1 cellular context compared by ENCODE assay signal in the genomic region with DNA sequence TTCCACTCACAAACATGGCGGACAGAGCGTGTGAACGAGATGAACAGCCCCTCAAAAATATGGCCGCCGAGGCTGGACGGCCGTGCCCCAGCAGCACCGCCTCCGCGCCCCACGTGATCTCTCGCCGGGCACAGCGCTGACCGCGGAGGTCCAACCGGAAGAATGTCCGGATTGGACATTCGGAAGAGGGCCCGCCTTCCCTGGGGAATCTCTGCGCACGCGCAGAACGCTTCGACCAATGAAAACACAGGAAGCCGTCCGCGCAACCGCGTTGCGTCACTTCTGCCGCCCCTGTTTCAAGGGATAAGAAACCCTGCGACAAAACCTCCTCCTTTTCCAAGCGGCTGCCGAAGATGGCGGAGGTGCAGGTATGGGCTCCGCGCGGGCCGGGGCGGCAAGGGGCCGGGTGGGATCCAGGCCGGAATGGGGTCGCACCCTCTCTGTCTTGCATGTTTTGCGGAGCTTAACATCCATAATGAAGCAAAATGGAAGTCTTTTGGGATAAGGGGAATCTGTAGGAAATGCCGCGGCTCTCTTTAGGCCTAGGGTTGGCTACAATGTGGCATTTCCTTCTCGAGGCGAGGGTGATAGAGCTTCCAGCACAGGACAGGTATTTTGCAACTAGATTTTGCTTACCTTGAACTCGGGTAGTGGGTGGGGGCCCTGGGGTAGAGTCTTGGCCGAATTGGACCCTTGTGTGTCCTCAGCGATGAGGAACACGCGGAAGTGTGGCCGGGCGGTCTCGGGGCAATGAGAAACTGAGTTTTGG.
TF ChIP-seq lines count a peak whose summit lies in the region.

A gene (plus strand): TSS at position 332 of the 769 bp plus-strand sequence. CDS start 22 bp downstream, at position 354.

TF ChIP-seq in K562, 482 proteins besides CTCF, POLR2A, EP300 and RAD21 (continued from another document and continues in another):
- TF ChIP-seq, protein P1, sequence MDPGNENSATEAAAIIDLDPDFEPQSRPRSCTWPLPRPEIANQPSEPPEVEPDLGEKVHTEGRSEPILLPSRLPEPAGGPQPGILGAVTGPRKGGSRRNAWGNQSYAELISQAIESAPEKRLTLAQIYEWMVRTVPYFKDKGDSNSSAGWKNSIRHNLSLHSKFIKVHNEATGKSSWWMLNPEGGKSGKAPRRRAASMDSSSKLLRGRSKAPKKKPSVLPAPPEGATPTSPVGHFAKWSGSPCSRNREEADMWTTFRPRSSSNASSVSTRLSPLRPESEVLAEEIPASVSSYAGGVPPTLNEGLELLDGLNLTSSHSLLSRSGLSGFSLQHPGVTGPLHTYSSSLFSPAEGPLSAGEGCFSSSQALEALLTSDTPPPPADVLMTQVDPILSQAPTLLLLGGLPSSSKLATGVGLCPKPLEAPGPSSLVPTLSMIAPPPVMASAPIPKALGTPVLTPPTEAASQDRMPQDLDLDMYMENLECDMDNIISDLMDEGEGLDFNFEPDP (CRISPR knock-in tag; IDR thresholded peaks at IDR 0.05), result no peak
- peak; percentile 92 for TF ChIP-seq POLR2AphosphoS2 (IDR thresholded peaks at IDR 0.05; ENCODE audit: low read length)
- peak; percentile 99 for TF ChIP-seq NRF1 (conservative IDR thresholded peaks at IDR 0.05 in 1 of 2, IDR thresholded peaks at IDR 0.05 in 1 of 2)
- TF ChIP-seq ZNF717 (CRISPR knock-in tag; IDR thresholded peaks at IDR 0.05), result no peak
- no peak for TF ChIP-seq ZNF551 (CRISPR knock-in tag; IDR thresholded peaks at IDR 0.05)
- TF ChIP-seq, protein P2, sequence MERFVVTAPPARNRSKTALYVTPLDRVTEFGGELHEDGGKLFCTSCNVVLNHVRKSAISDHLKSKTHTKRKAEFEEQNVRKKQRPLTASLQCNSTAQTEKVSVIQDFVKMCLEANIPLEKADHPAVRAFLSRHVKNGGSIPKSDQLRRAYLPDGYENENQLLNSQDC (CRISPR knock-in tag; IDR thresholded peaks at IDR 0.05), result no peak
- TF ChIP-seq RBM39 (optimal IDR thresholded peaks at IDR 0.05; ENCODE audit: low read depth, low read length), result peak; percentile 95
- TF ChIP-seq CHD2 (IDR thresholded peaks at IDR 0.05; ENCODE audit: low read depth, low read length), result peak; percentile 73
- peak; percentile 84; the same call in 1 of the 2 replicates for TF ChIP-seq NCOR1 (IDR thresholded peaks at IDR 0.05)
- TF ChIP-seq PHF8 (IDR thresholded peaks at IDR 0.05; ENCODE audit: borderline replicate concordance, low read length), result peak; percentile 98
- no peak for TF ChIP-seq CHD4 (IDR thresholded peaks at IDR 0.05; ENCODE audit: insufficient read depth, insufficient replicate concordance, low read depth, low read length, poor library complexity, severe bottlenecking)
- TF ChIP-seq, protein P3, sequence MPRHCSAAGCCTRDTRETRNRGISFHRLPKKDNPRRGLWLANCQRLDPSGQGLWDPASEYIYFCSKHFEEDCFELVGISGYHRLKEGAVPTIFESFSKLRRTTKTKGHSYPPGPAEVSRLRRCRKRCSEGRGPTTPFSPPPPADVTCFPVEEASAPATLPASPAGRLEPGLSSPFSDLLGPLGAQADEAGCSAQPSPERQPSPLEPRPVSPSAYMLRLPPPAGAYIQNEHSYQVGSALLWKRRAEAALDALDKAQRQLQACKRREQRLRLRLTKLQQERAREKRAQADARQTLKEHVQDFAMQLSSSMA (CRISPR knock-in tag; IDR thresholded peaks at IDR 0.05), result no peak
- TF ChIP-seq MTA1 (IDR thresholded peaks at IDR 0.05; ENCODE audit: borderline replicate concordance), result peak; percentile 93
- TF ChIP-seq ZC3H8 (IDR thresholded peaks at IDR 0.05), result no peak
- TF ChIP-seq POU5F1 (IDR thresholded peaks at IDR 0.05; ENCODE audit: borderline replicate concordance, low read depth, low read length, partially characterized antibody), result peak; percentile 21
- TF ChIP-seq SRSF7 (optimal IDR thresholded peaks at IDR 0.05; ENCODE audit: low read depth, low read length), result no peak
- TF ChIP-seq, protein P4, sequence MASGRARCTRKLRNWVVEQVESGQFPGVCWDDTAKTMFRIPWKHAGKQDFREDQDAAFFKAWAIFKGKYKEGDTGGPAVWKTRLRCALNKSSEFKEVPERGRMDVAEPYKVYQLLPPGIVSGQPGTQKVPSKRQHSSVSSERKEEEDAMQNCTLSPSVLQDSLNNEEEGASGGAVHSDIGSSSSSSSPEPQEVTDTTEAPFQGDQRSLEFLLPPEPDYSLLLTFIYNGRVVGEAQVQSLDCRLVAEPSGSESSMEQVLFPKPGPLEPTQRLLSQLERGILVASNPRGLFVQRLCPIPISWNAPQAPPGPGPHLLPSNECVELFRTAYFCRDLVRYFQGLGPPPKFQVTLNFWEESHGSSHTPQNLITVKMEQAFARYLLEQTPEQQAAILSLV (tag; IDR thresholded peaks at IDR 0.05), result peak; percentile 77
- TF ChIP-seq TSC22D4 (tag; IDR thresholded peaks at IDR 0.05), result no peak
- TF ChIP-seq, protein P5, sequence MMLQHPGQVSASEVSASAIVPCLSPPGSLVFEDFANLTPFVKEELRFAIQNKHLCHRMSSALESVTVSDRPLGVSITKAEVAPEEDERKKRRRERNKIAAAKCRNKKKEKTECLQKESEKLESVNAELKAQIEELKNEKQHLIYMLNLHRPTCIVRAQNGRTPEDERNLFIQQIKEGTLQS (IDR thresholded peaks at IDR 0.05), result peak; percentile 98
- TF ChIP-seq, protein P5 (CRISPR knock-in tag; conservative IDR thresholded peaks at IDR 0.05), result peak; percentile 94; the same call in 1 of the 2 replicates
- no peak for TF ChIP-seq POLR3G (IDR thresholded peaks at IDR 0.05; ENCODE audit: extremely low read depth, insufficient read length, insufficient replicate concordance)
- TF ChIP-seq NFE2 (IDR thresholded peaks at IDR 0.05; ENCODE audit: low read depth), result no peak
- TF ChIP-seq HNRNPH1 (optimal IDR thresholded peaks at IDR 0.05; ENCODE audit: low read depth, low read length), result no peak
- TF ChIP-seq SIRT6 (IDR thresholded peaks at IDR 0.05; ENCODE audit: low read depth, low read length), result peak; percentile 18
- no peak for TF ChIP-seq FOXP1 (CRISPR knock-in tag; IDR thresholded peaks at IDR 0.05)
- TF ChIP-seq HDAC3 (IDR thresholded peaks at IDR 0.05; ENCODE audit: borderline replicate concordance, partially characterized antibody), result no peak
- peak in 1 of 2 experiments; percentile 96; a peak in 2 of 4 replicates for TF ChIP-seq CSDE1 (IDR thresholded peaks at IDR 0.05)
- TF ChIP-seq ZNF12 (CRISPR knock-in tag; IDR thresholded peaks at IDR 0.05), result no peak
- no peak for TF ChIP-seq NCOA4 (IDR thresholded peaks at IDR 0.05; ENCODE audit: partially characterized antibody)
- TF ChIP-seq NR2C1 (IDR thresholded peaks at IDR 0.05), result peak; percentile 84
- no peak for TF ChIP-seq NR2C1 (tag; IDR thresholded peaks at IDR 0.05)
- TF ChIP-seq BMI1 (IDR thresholded peaks at IDR 0.05; ENCODE audit: low read length), result no peak
- TF ChIP-seq FOXA3 (CRISPR knock-in tag; conservative IDR thresholded peaks at IDR 0.05 in 1 of 2, IDR thresholded peaks at IDR 0.05 in 1 of 2), result no peak
- peak; percentile 69 for TF ChIP-seq SIN3B (IDR thresholded peaks at IDR 0.05; ENCODE audit: low read depth)
- TF ChIP-seq POLR2B (IDR thresholded peaks at IDR 0.05; ENCODE audit: low read depth, partially characterized antibody), result peak; percentile 99
- TF ChIP-seq RBM14 (IDR thresholded peaks at IDR 0.05; ENCODE audit: borderline replicate concordance, insufficient read depth, low read depth, low read length), result peak; percentile 78; the same call in 1 of the 2 replicates
- TF ChIP-seq ZNF75A (CRISPR knock-in tag; IDR thresholded peaks at IDR 0.05), result no peak
- TF ChIP-seq PURB (CRISPR knock-in tag; IDR thresholded peaks at IDR 0.05; ENCODE audit: low read depth), result no peak
- TF ChIP-seq, protein P6, sequence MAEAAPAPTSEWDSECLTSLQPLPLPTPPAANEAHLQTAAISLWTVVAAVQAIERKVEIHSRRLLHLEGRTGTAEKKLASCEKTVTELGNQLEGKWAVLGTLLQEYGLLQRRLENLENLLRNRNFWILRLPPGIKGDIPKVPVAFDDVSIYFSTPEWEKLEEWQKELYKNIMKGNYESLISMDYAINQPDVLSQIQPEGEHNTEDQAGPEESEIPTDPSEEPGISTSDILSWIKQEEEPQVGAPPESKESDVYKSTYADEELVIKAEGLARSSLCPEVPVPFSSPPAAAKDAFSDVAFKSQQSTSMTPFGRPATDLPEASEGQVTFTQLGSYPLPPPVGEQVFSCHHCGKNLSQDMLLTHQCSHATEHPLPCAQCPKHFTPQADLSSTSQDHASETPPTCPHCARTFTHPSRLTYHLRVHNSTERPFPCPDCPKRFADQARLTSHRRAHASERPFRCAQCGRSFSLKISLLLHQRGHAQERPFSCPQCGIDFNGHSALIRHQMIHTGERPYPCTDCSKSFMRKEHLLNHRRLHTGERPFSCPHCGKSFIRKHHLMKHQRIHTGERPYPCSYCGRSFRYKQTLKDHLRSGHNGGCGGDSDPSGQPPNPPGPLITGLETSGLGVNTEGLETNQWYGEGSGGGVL (CRISPR knock-in tag; IDR thresholded peaks at IDR 0.05), result no peak
- TF ChIP-seq, protein P7, sequence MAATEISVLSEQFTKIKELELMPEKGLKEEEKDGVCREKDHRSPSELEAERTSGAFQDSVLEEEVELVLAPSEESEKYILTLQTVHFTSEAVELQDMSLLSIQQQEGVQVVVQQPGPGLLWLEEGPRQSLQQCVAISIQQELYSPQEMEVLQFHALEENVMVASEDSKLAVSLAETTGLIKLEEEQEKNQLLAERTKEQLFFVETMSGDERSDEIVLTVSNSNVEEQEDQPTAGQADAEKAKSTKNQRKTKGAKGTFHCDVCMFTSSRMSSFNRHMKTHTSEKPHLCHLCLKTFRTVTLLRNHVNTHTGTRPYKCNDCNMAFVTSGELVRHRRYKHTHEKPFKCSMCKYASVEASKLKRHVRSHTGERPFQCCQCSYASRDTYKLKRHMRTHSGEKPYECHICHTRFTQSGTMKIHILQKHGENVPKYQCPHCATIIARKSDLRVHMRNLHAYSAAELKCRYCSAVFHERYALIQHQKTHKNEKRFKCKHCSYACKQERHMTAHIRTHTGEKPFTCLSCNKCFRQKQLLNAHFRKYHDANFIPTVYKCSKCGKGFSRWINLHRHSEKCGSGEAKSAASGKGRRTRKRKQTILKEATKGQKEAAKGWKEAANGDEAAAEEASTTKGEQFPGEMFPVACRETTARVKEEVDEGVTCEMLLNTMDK (IDR thresholded peaks at IDR 0.05; ENCODE audit: borderline replicate concordance, insufficient read depth, low read depth, low read length, poor library complexity, severe bottlenecking), result no peak
- TF ChIP-seq HMG20B (CRISPR knock-in tag; IDR thresholded peaks at IDR 0.05), result no peak
- TF ChIP-seq ZC3H4 (CRISPR knock-in tag; IDR thresholded peaks at IDR 0.05; ENCODE audit: borderline replicate concordance), result no peak
- TF ChIP-seq ZNF24 (IDR thresholded peaks at IDR 0.05), result no peak
- TF ChIP-seq MYC (IDR thresholded peaks at IDR 0.05; ENCODE audit: low read depth, low read length), result peak; percentile 93
- TF ChIP-seq MYC (CRISPR knock-in tag; IDR thresholded peaks at IDR 0.05; ENCODE audit: borderline replicate concordance, low read depth), result peak; percentile 83; the same call in 1 of the 2 replicates
- no peak for TF ChIP-seq FOXK1 (CRISPR knock-in tag; IDR thresholded peaks at IDR 0.05; ENCODE audit: borderline replicate concordance)
- 0 out of 2 replicates have a peak, but pooled peaks have one; percentile 76 for TF ChIP-seq ZNF830 (CRISPR knock-in tag; IDR thresholded peaks at IDR 0.05)
- no peak for TF ChIP-seq MAFF (IDR thresholded peaks at IDR 0.05; ENCODE audit: low read length)
- no peak for TF ChIP-seq ESRRB (CRISPR knock-in tag; IDR thresholded peaks at IDR 0.05; ENCODE audit: borderline replicate concordance)
- TF ChIP-seq ETV6 (IDR thresholded peaks at IDR 0.05; ENCODE audit: borderline replicate concordance in 1 of 2, low read depth in 2 of 2, low read length in 1 of 2), result no peak
- TF ChIP-seq ETV6 (CRISPR knock-in tag; IDR thresholded peaks at IDR 0.05; ENCODE audit: borderline replicate concordance), result no peak; the same call in 1 of the 2 replicates
- TF ChIP-seq, protein P8, sequence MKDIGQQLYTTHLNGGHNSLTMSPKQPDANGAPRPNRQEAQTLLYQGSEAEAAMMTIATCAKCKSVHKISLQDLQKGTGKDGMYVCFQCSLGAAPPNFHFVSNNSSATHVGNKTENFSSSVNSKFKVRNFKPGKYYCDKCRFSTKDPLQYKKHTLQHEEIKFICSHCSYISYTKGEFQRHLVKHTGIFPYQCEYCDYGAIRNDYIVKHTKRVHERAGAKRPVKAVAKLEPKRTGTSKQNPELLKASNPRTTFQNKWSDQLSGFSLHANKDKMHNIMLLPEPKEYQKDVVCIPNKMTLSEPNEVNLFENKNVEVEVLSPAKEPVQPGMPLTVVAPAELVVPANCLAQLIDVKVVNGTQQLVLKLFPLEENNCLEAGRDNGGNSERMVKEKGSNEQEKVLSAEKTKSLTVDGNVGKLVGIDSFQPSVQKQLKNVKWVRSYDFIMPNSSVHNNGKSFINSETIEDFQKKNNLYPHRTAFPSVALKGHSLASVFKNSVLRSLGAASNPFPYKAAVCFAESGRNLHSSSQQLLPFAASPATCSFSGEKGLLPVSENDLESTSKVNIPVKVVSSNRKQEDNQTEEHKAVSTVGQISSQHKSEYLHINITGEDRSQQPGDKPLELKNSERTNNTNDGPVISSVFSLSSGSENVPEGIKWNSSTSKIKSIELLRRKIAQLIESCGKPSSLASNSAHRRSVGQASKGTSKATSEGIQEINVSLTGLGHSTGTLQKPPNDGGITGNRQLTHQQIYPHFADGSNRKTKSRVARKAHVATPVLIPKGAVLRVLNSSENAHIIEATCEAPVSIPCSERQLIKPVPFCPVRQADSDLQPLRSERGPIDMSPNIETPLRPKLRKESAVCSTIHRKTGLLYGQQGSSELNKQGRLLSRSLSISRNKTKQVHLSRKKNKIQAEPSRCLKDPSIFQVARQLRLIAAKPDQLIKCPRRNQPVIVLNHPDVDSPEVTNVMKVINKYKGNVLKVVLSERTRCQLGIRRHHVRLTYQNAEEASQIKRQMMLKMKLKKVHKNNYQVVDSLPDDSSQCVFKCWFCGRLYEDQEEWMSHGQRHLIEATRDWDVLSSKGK (CRISPR knock-in tag; IDR thresholded peaks at IDR 0.05), result no peak
- peak; percentile 31; the same call in 1 of the 2 replicates for TF ChIP-seq ZNF175 (CRISPR knock-in tag; IDR thresholded peaks at IDR 0.05; ENCODE audit: low read depth)
- peak; percentile 49; the same call in 1 of the 2 replicates for TF ChIP-seq ZNF668 (CRISPR knock-in tag; IDR thresholded peaks at IDR 0.05)
- no peak for TF ChIP-seq PTBP1 (IDR thresholded peaks at IDR 0.05; ENCODE audit: low read depth, low read length)
- 0 out of 2 replicates have a peak, but pooled peaks have one; percentile 2 for TF ChIP-seq CBFA2T3 (IDR thresholded peaks at IDR 0.05)
